25 cellular contexts compared by ENCODE assay signal in the genomic region with DNA sequence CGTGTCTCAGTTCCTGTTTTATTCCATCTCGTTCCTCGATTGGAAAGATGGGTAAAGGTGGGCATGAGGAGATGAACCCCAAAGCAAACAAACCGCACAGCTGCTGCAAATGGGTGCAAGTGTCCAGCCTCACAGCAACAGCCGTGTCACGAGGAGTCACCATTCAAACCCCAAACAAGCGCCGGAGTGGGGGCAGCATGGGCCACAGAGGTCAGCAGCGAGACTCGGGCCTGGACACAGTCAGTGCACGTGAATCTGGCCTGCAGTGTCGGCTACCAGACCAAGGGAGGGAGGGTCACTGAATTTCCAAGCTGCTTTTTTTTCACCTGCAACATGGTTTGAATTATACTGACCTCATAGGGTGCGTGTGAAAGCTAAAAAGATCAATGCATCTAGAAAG.
"Had no signal": no experiment of that assay in that cellular context is flagged by ENCODE, and none has a peak within 500 bp of the region (broad histone marks: within the 10 kb centered on the region; RNA-seq: fewer than 3 reads in every experiment).

No MANE protein-coding gene starts in this region.

- DNase-seq: activated CD4-positive, alpha-beta T cell treated with anti-CD3 and anti-CD28 coated beads for 36 hours; activated CD4-positive, CD25-positive, alpha-beta regulatory T cell; activated CD8-positive, alpha-beta memory T cell treated with anti-CD3 and anti-CD28 coated beads, Interleukin-2, amount 10 ng/mL, durations not matched to agents 7 days and 5 days; activated CD8-positive, alpha-beta T cell treated with anti-CD3 and anti-CD28 coated beads, Interleukin-2, amount 10 ng/mL, durations not matched to agents 7 days and 5 days; activated gamma-delta T cell; dermis blood vessel endothelial cell; effector CD4-positive, alpha-beta T cell; left ventricle myocardium inferior; mesendoderm; right cardiac atrium; stimulated activated CD4-positive, alpha-beta T cell treated with anti-CD3 and anti-CD28 coated beads, Interleukin-2, amount 100 ng/mL, for 48 hours; T-helper 1 cell had no signal

- H3K4me3 ChIP-seq: left ventricle myocardium inferior, lung, suprapubic skin, tibial nerve had no signal

- H3K9me3 Mint-ChIP-seq: activated naive CD4-positive, alpha-beta T cell treated with anti-CD3 and anti-CD28 coated beads, Interleukin-2, amount 50 U/mL, for 24 hours; activated T-helper 1 cell treated with anti-CD3 and anti-CD28 coated beads, Interleukin-12 subunit alpha, Interleukin-12 subunit beta, Interleukin-2, Interleukin-4 antibody, amounts not matched to agents 30 ng/mL and 10 ng/mL and 1 ng/mL, durations not matched to agents 14 hours and 24 hours and 36 hours; natural killer cell treated with Interleukin-12 subunit alpha and Interleukin-12 subunit beta and Interleukin-15 and Interleukin-18, amount 100 ng/mL, for 72 hours; T-helper 2 cell treated with Interferon-gamma antibody and Interleukin-4, amounts not matched to agents 5 μg/mL and 100 μg/mL, for 36 hours had no signal

- H3K27me3 ChIP-seq: suprapubic skin, tibial nerve had no signal

- H3K27ac Mint-ChIP-seq: activated CD4-positive, alpha-beta T cell treated with anti-CD3 and anti-CD28 coated beads for 36 hours; activated CD8-positive, alpha-beta memory T cell treated with anti-CD3 and anti-CD28 coated beads, Interleukin-2, amount 10 ng/mL, durations not matched to agents 7 days and 5 days; activated CD8-positive, alpha-beta T cell treated with anti-CD3 and anti-CD28 coated beads, Interleukin-2, amount 10 ng/mL, durations not matched to agents 7 days and 5 days; activated T-helper 1 cell treated with anti-CD3 and anti-CD28 coated beads, Interleukin-12 subunit alpha, Interleukin-12 subunit beta, Interleukin-2, Interleukin-4 antibody, amounts not matched to agents 30 ng/mL and 10 ng/mL and 1 ng/mL, durations not matched to agents 14 hours and 24 hours and 36 hours had no signal

- ATAC-seq: activated CD4-positive, alpha-beta T cell treated with anti-CD3 and anti-CD28 coated beads for 36 hours; activated CD8-positive, alpha-beta memory T cell treated with anti-CD3 and anti-CD28 coated beads, Interleukin-2, amount 10 ng/mL, durations not matched to agents 7 days and 5 days; activated CD8-positive, alpha-beta T cell treated with anti-CD3 and anti-CD28 coated beads, Interleukin-2, amount 10 ng/mL, durations not matched to agents 7 days and 5 days; natural killer cell treated with Interleukin-12 subunit alpha and Interleukin-12 subunit beta and Interleukin-15 and Interleukin-18, amount 100 ng/mL, for 72 hours; right cardiac atrium had no signal

- H3K4me3 Mint-ChIP-seq: activated CD4-positive, alpha-beta T cell treated with anti-CD3 and anti-CD28 coated beads for 36 hours; activated CD8-positive, alpha-beta memory T cell treated with anti-CD3 and anti-CD28 coated beads, Interleukin-2, amount 10 ng/mL, durations not matched to agents 7 days and 5 days; activated CD8-positive, alpha-beta T cell treated with anti-CD3 and anti-CD28 coated beads, Interleukin-2, amount 10 ng/mL, durations not matched to agents 7 days and 5 days; activated naive CD4-positive, alpha-beta T cell treated with anti-CD3 and anti-CD28 coated beads, Interleukin-2, amount 50 U/mL, for 24 hours; activated T-helper 1 cell treated with anti-CD3 and anti-CD28 coated beads, Interleukin-12 subunit alpha, Interleukin-12 subunit beta, Interleukin-2, Interleukin-4 antibody, amounts not matched to agents 30 ng/mL and 10 ng/mL and 1 ng/mL, durations not matched to agents 14 hours and 24 hours and 36 hours; natural killer cell treated with Interleukin-12 subunit alpha and Interleukin-12 subunit beta and Interleukin-15 and Interleukin-18, amount 100 ng/mL, for 72 hours; T-helper 2 cell treated with Interferon-gamma antibody and Interleukin-4, amounts not matched to agents 5 μg/mL and 100 μg/mL, for 36 hours had no signal

- H3K4me1 Mint-ChIP-seq: activated CD4-positive, alpha-beta T cell treated with anti-CD3 and anti-CD28 coated beads for 36 hours; activated CD8-positive, alpha-beta memory T cell treated with anti-CD3 and anti-CD28 coated beads, Interleukin-2, amount 10 ng/mL, durations not matched to agents 7 days and 5 days; activated naive CD4-positive, alpha-beta T cell treated with anti-CD3 and anti-CD28 coated beads, Interleukin-2, amount 50 U/mL, for 24 hours had no signal

- H3K36me3 ChIP-seq: suprapubic skin had no signal

- H3K27ac ChIP-seq: epithelial cell of prostate, left ventricle myocardium inferior, suprapubic skin, tibial nerve had no signal

- H3K27me3 Mint-ChIP-seq: activated CD4-positive, alpha-beta T cell treated with anti-CD3 and anti-CD28 coated beads for 36 hours; activated CD8-positive, alpha-beta memory T cell treated with anti-CD3 and anti-CD28 coated beads, Interleukin-2, amount 10 ng/mL, durations not matched to agents 7 days and 5 days; activated naive CD4-positive, alpha-beta T cell treated with anti-CD3 and anti-CD28 coated beads, Interleukin-2, amount 50 U/mL, for 24 hours; natural killer cell treated with Interleukin-12 subunit alpha and Interleukin-12 subunit beta and Interleukin-15 and Interleukin-18, amount 100 ng/mL, for 72 hours had no signal

- H3K9me3 ChIP-seq: left ventricle myocardium inferior, suprapubic skin, tibial nerve had no signal

- FAIRE-seq: bronchial epithelial cell, colon, endometrium, frontal cortex, islet of Langerhans had no signal
